22 cellular contexts compared by ENCODE assay signal in genomic region chr1:17776426-17776825, GRCh38. TPM values are rescaled to one million over a fixed set of nuclear protein-coding genes. Genes with fewer than 3 reads are reported as not detected.
DNase-seq lines count a peak whose midpoint lies in the region; ATAC-seq and TF ChIP-seq lines count a peak whose summit lies in the region.
"Had no signal": no experiment of that assay in that cellular context is flagged by ENCODE, and none has a peak within 500 bp of the region (broad histone marks: within the 10 kb centered on the region; RNA-seq: fewer than 3 reads in every experiment).

No MANE protein-coding gene starts in this region.

- no peaks in the 10 kb centered on the region for H3K27me3 ChIP-seq in SK-N-SH (ENCODE audit: insufficient read depth)
- H3K27me3 ChIP-seq in stomach: peaks cover 0 to 53% (median 7%) of the 10 kb centered on the region in 3 donors
- peaks cover 0 to 59% (median 0%) of the 10 kb centered on the region in 7 donors for H3K27me3 ChIP-seq in spleen (replicated peaks in 1 of 7)

- TF ChIP-seq RAD21 in SK-N-SH (IDR thresholded peaks at IDR 0.05; ENCODE audit: low read length): peak; percentile 6; the same call in 1 of the 2 replicates

- H3K9me3 ChIP-seq in SK-N-SH (no peaks in the 10 kb centered on the region), stomach (no peaks in the 10 kb centered on the region), spleen (no peaks in the 10 kb centered on the region)
- H3K9me3 ChIP-seq: HAP-1, SJCRH30 had no signal

- H3K36me3 ChIP-seq in SK-N-SH (replicated peaks in 1 of 2; ENCODE audit: control insufficient read depth in 1 of 2, insufficient read depth in 2 of 2, low read length in 1 of 2): no peaks in the 10 kb centered on the region
- no peaks in the 10 kb centered on the region for H3K36me3 ChIP-seq in stomach
- H3K36me3 ChIP-seq in spleen: no peaks in the 10 kb centered on the region
- H3K36me3 ChIP-seq: HAP-1, SJCRH30 had no signal

- H3K79me2 ChIP-seq in SK-N-SH (ENCODE audit: insufficient read depth): no peaks in the 10 kb centered on the region

- TF ChIP-seq CTCF in SK-N-SH (IDR thresholded peaks at IDR 0.05): no peak
- no peak for TF ChIP-seq CTCF in glutamatergic neuron (IDR thresholded peaks at IDR 0.05; ENCODE audit: partially characterized antibody, unreplicated experiment)
- TF ChIP-seq CTCF in stomach (IDR thresholded peaks at IDR 0.05): no peak
- TF ChIP-seq CTCF in chondrocyte (IDR thresholded peaks at IDR 0.05): no peak
- no peak for TF ChIP-seq CTCF in spleen (IDR thresholded peaks at IDR 0.05 in 8 of 11, conservative IDR thresholded peaks at IDR 0.05 in 3 of 11)

- H3K9me3 Mint-ChIP-seq in glutamatergic neuron (ENCODE audit: unreplicated experiment) (peaks cover 9% of the 10 kb centered on the region), chondrocyte (ENCODE audit: low read depth) (peaks cover 5% of the 10 kb centered on the region)

- H3K4me3 ChIP-seq in SK-N-SH (ENCODE audit: low read depth in 2 of 2, low read length in 1 of 2) (no peak overlapping the region), stomach (no peak overlapping the region), spleen (no peak overlapping the region)
- H3K4me3 ChIP-seq: GM23248, HAP-1, SJCRH30 had no signal

- H3F3A ChIP-seq in SK-N-SH (replicated peaks; ENCODE audit: insufficient read depth): no peaks in the 10 kb centered on the region

- intact Hi-C loops in stomach (cut with DNase I; ENCODE audit: low total_unique reads): no loop called here
- intact Hi-C loops in spleen (cut with DNase I; ENCODE audit: low total_unique reads): no loop called here

- H3K4me1 ChIP-seq in SK-N-SH (ENCODE audit: control insufficient read depth in 1 of 2, insufficient read depth in 2 of 2, low read depth in 1 of 2, low read length in 1 of 2): peaks cover 0 to 34% of the 10 kb centered on the region in 2 experiments; a peak in 2 of 4 replicates
- H3K4me1 ChIP-seq in stomach: no peaks in the 10 kb centered on the region
- no peaks in the 10 kb centered on the region for H3K4me1 ChIP-seq in spleen
- H3K4me1 ChIP-seq: HAP-1, SJCRH30 had no signal

- ATAC-seq in GM18858 (IDR thresholded peaks at IDR 0.05; ENCODE audit: unreplicated experiment): no peak
- ATAC-seq: PC-3 had no signal

- no peak for TF ChIP-seq POLR2A in stomach (IDR thresholded peaks at IDR 0.05)
- TF ChIP-seq POLR2A in spleen (IDR thresholded peaks at IDR 0.05): no peak

- H3K4me2 ChIP-seq in SK-N-SH: no peak overlapping the region

- H3K9me2 ChIP-seq in SK-N-SH: no peaks in the 10 kb centered on the region

- peak in 1 of 2 experiments; percentile 73; a peak in 2 of 4 replicates for TF ChIP-seq EP300 in SK-N-SH (IDR thresholded peaks at IDR 0.05; ENCODE audit: borderline replicate concordance in 1 of 2, low read depth in 1 of 2, low read length in 1 of 2)
- no peak for TF ChIP-seq EP300 in stomach (IDR thresholded peaks at IDR 0.05)

- POLR2A ChIA-PET in SK-N-SH (lab: Yijun Ruan, JAX): interaction anchor here (1.1 kb wide), 1 partner anchor 58 kb away, joined by 3 read pairs; no protein-coding TSS in a partner anchor

- no peak overlapping the region for H2AFZ ChIP-seq in SK-N-SH (ENCODE audit: low read depth)
- H2AFZ ChIP-seq: GM23248 had no signal

- H3K27ac Mint-ChIP-seq in glutamatergic neuron (ENCODE audit: unreplicated experiment) (peak overlapping the region; percentile 72), chondrocyte (ENCODE audit: unreplicated experiment) (no peak overlapping the region)
- H3K27ac Mint-ChIP-seq: CD14-positive monocyte had no signal

- H3K36me3 Mint-ChIP-seq in glutamatergic neuron (ENCODE audit: unreplicated experiment): peaks cover 5% of the 10 kb centered on the region
- no peaks in the 10 kb centered on the region for H3K36me3 Mint-ChIP-seq in chondrocyte (ENCODE audit: low read depth)
- H3K36me3 Mint-ChIP-seq: CD14-positive monocyte had no signal

- H3K9ac ChIP-seq in SK-N-SH: no peak overlapping the region
- H3K9ac ChIP-seq: GM23248 had no signal

- H3K4me1 Mint-ChIP-seq in glutamatergic neuron (ENCODE audit: low read depth, unreplicated experiment) (peaks cover 15% of the 10 kb centered on the region), chondrocyte (ENCODE audit: low read depth) (no peaks in the 10 kb centered on the region)
- H3K4me1 Mint-ChIP-seq: CD14-positive monocyte had no signal

- H4K20me1 ChIP-seq in SK-N-SH (ENCODE audit: insufficient read depth): no peaks in the 10 kb centered on the region

- CTCF ChIA-PET in SK-N-SH (lab: Yijun Ruan, JAX): interaction anchor here (0.8 to 1.7 kb wide), 8 partner anchors 14 to 147 kb away, joined by 3 to 6 read pairs (median 4); no protein-coding TSS in a partner anchor

- peaks cover 5% of the 10 kb centered on the region for H3K27me3 Mint-ChIP-seq in glutamatergic neuron (ENCODE audit: unreplicated experiment)
- peaks cover 24% of the 10 kb centered on the region for H3K27me3 Mint-ChIP-seq in chondrocyte (ENCODE audit: low read depth)

- H3K4me3 Mint-ChIP-seq in glutamatergic neuron (ENCODE audit: unreplicated experiment) (peak overlapping the region; percentile 35), chondrocyte (ENCODE audit: unreplicated experiment) (no peak overlapping the region)
- H3K4me3 Mint-ChIP-seq: CD14-positive monocyte had no signal

- DNase-seq in NCI-H1694 treated with DMSO at 0.1 percent for 48 hours (lab: John Stamatoyannopoulos, UW) (peak; percentile 54), SK-N-SH (peak; percentile 73), glutamatergic neuron (peak; percentile 46), stomach (no peak), chondrocyte (ENCODE audit: low spot score) (no peak), spleen (no peak)
- DNase-seq: ACHN, AML-193, GF-D8, GM23248, IMR-90, NCI-H1417, NCI-H1930, NCI-H774, PC-3, SJCRH30, SW 1271 had no signal

- peak overlapping the region in 1 of 2 experiments; percentile 73; a peak in 2 of 4 replicates for H3K27ac ChIP-seq in SK-N-SH (ENCODE audit: low read depth in 2 of 2, low read length in 1 of 2)
- no peak overlapping the region for H3K27ac ChIP-seq in stomach
- no peak overlapping the region for H3K27ac ChIP-seq in spleen
- H3K27ac ChIP-seq: GM23248, HL-60, SJCRH30 had no signal

- 44% methylated on average over 10 of the region's 11 CpGs for whole genome bisulfite sequencing in SK-N-SH (ENCODE audit: low lambda C conversion rate)
- 49 to 62% (median 58%) methylated on average over 11 of the region's 11 CpGs for WGBS in stomach, 5 donors
- 19 to 42% (median 41%) methylated on average over 10 to 11 of the region's 11 CpGs for WGBS in spleen, 5 donors

TF ChIP-seq in SK-N-SH, 30 proteins besides CTCF, POLR2A, EP300 and RAD21:
- TF ChIP-seq MXI1 (IDR thresholded peaks at IDR 0.05; ENCODE audit: low read depth, low read length) (peak; percentile 55; the same call in 1 of the 2 replicates), RCOR1 (IDR thresholded peaks at IDR 0.05; ENCODE audit: low read length) (peak; percentile 80), GABPA (IDR thresholded peaks at IDR 0.05; ENCODE audit: low read depth) (no peak), TEAD4 (IDR thresholded peaks at IDR 0.05; ENCODE audit: borderline replicate concordance, insufficient read depth) (no peak), JUND (IDR thresholded peaks at IDR 0.05) (no peak), CHD2 (IDR thresholded peaks at IDR 0.05; ENCODE audit: low read length, partially characterized antibody) (peak; percentile 57), FOSL2 (IDR thresholded peaks at IDR 0.05; ENCODE audit: borderline replicate concordance, low read depth) (no peak), FOXM1 (IDR thresholded peaks at IDR 0.05; ENCODE audit: low read depth) (no peak)

RNA-seq across cellular contexts. Expression of gene ACTL8, which starts 21.3 kb away (rescaled TPM):
- polyA plus RNA-seq in SK-N-SH (2012; rRNA removed) (0.05 TPM in 1 of 2 replicates, not detected in the other), stomach (not detected), spleen (not detected)
- 0.06 and 0.12 TPM in 2 replicates for polyA plus RNA-seq in SK-N-SH (2012; cell fraction: cytosol; rRNA removed)
- polyA plus RNA-seq in SK-N-SH (2012; cell fraction: nucleus; rRNA removed): 0.04 and 0.08 TPM in 2 replicates
- total RNA-seq in glutamatergic neuron (ENCODE audit: unreplicated experiment) (not detected), stomach (not detected), chondrocyte (not detected in 3 replicates), spleen (not detected)
- total RNA-seq: NCI-H460, PC-3 had no signal
- polyA plus RNA-seq: CD14-positive monocyte, GM23248 had no signal

Comparison
In these comparisons a context has a peak if more than half of its experiments do, and no peak if none do; other contexts are left out.
1. DNase-seq: peak in NCI-H1694 treated with DMSO at 0.1 percent for 48 hours (single experiment), SK-N-SH (single experiment) and glutamatergic neuron (single experiment); none in stomach (single experiment), chondrocyte (single experiment) and spleen (single experiment).